ENCODE assay signal across 32 cellular contexts in the genomic region with DNA sequence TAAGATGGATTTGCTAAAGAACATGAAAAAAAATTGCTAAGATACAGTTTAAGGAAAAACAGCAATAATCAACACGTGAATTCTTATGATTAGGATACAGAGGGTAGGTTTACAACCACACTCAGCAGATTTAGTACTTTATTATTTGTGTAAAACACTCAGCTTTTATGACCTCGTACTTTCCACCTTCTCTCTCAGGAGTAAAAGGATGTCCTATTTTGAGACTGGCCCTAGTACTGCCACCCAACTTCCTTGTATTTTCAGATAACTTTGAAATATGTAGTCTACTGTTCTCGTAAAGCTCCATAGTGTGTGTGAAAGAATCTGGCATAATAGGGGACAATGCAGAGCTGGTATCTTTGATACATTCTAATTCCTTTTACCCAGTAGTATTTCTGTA.
"Had no signal": no experiment of that assay in that cellular context is flagged by ENCODE, and none has a peak within 500 bp of the region (broad histone marks: within the 10 kb centered on the region; RNA-seq: fewer than 3 reads in every experiment).

No MANE protein-coding gene starts in this region.

- DNase-seq: activated CD4-positive, alpha-beta memory T cell treated with anti-CD3 and anti-CD28 coated beads, Interleukin-2, amount 10 ng/mL, durations not matched to agents 7 days and 5 days; activated CD4-positive, alpha-beta T cell treated with anti-CD3 and anti-CD28 coated beads for 1 hour; activated CD4-positive, alpha-beta T cell treated with anti-CD3 and anti-CD28 coated beads for 4 hours; activated CD4-positive, alpha-beta T cell treated with anti-CD3 and anti-CD28 coated beads, Interleukin-2, amount 10 ng/mL, durations not matched to agents 7 days and 5 days; activated CD4-positive, alpha-beta T cell treated with anti-CD3 and anti-CD28 coated beads, Interleukin-2, amount 50 U/mL, for 4 hours; activated CD8-positive, alpha-beta memory T cell treated with anti-CD3 and anti-CD28 coated beads for 24 hours; activated effector memory CD4-positive, alpha-beta T cell treated with Interleukin-2 at 50 U/mL for 16 hours; activated naive CD4-positive, alpha-beta T cell treated with anti-CD3 and anti-CD28 coated beads for 36 hours; activated naive CD8-positive, alpha-beta T cell treated with anti-CD3 and anti-CD28 coated beads for 36 hours; activated naive CD8-positive, alpha-beta T cell treated with anti-CD3 and anti-CD28 coated beads, Interleukin-2, amount 50 U/mL, for 24 hours; activated T-cell treated with anti-CD3 and anti-CD28 coated beads, Interleukin-2, amount 50 U/mL, for 4 hours; adrenal gland; amygdala; aorta; body of pancreas; caudate nucleus; cortex of kidney; dermis blood vessel endothelial cell; effector CD8-positive, alpha-beta T cell; esophagus squamous epithelium; foreskin melanocyte; T-helper 2 cell had no signal

- H3K27me3 ChIP-seq: adrenal gland, body of pancreas, esophagus squamous epithelium, gastroesophageal sphincter had no signal

- H3K9me3 ChIP-seq: adrenal gland, body of pancreas, esophagus squamous epithelium, gastroesophageal sphincter had no signal

- H3K4me1 ChIP-seq: adrenal gland, body of pancreas, esophagus squamous epithelium, gastroesophageal sphincter had no signal

- H3K36me3 Mint-ChIP-seq: activated naive CD4-positive, alpha-beta T cell treated with anti-CD3 and anti-CD28 coated beads, Interleukin-2, amount 50 U/mL, for 24 hours; activated naive CD8-positive, alpha-beta T cell treated with anti-CD3 and anti-CD28 coated beads for 36 hours; WTC11 had no signal

- H3K4me1 Mint-ChIP-seq: activated CD4-positive, alpha-beta memory T cell treated with anti-CD3 and anti-CD28 coated beads, Interleukin-2, amount 10 ng/mL, durations not matched to agents 7 days and 5 days; activated CD4-positive, alpha-beta T cell treated with anti-CD3 and anti-CD28 coated beads, Interleukin-2, amount 10 ng/mL, durations not matched to agents 7 days and 5 days; activated naive CD4-positive, alpha-beta T cell treated with anti-CD3 and anti-CD28 coated beads, Interleukin-2, amount 50 U/mL, for 24 hours; activated naive CD8-positive, alpha-beta T cell treated with anti-CD3 and anti-CD28 coated beads for 36 hours; activated naive CD8-positive, alpha-beta T cell treated with anti-CD3 and anti-CD28 coated beads, Interleukin-2, amount 50 U/mL, for 24 hours; activated T-helper 17 cell treated with anti-CD3 and anti-CD28 coated beads, Interleukin-2, amount 50 U/mL, for 72 hours; WTC11 had no signal

- H3K4me3 Mint-ChIP-seq: activated CD4-positive, alpha-beta memory T cell treated with anti-CD3 and anti-CD28 coated beads, Interleukin-2, amount 10 ng/mL, durations not matched to agents 7 days and 5 days; activated CD4-positive, alpha-beta T cell treated with anti-CD3 and anti-CD28 coated beads, Interleukin-2, amount 10 ng/mL, durations not matched to agents 7 days and 5 days; activated naive CD4-positive, alpha-beta T cell treated with anti-CD3 and anti-CD28 coated beads for 36 hours; activated naive CD4-positive, alpha-beta T cell treated with anti-CD3 and anti-CD28 coated beads, Interleukin-2, amount 50 U/mL, for 24 hours; activated naive CD8-positive, alpha-beta T cell treated with anti-CD3 and anti-CD28 coated beads for 36 hours; activated naive CD8-positive, alpha-beta T cell treated with anti-CD3 and anti-CD28 coated beads, Interleukin-2, amount 50 U/mL, for 24 hours; activated T-cell treated with anti-CD3 and anti-CD28 coated beads, Interleukin-2, amount 50 U/mL, for 4 hours; activated T-helper 17 cell treated with anti-CD3 and anti-CD28 coated beads, Interleukin-2, amount 50 U/mL, for 72 hours; WTC11 had no signal

- H3K27ac Mint-ChIP-seq: activated CD4-positive, alpha-beta memory T cell treated with anti-CD3 and anti-CD28 coated beads, Interleukin-2, amount 10 ng/mL, durations not matched to agents 7 days and 5 days; activated CD4-positive, alpha-beta T cell treated with anti-CD3 and anti-CD28 coated beads, Interleukin-2, amount 10 ng/mL, durations not matched to agents 7 days and 5 days; activated naive CD4-positive, alpha-beta T cell treated with anti-CD3 and anti-CD28 coated beads for 36 hours; activated naive CD4-positive, alpha-beta T cell treated with anti-CD3 and anti-CD28 coated beads, Interleukin-2, amount 50 U/mL, for 24 hours; activated naive CD8-positive, alpha-beta T cell treated with anti-CD3 and anti-CD28 coated beads for 36 hours; activated naive CD8-positive, alpha-beta T cell treated with anti-CD3 and anti-CD28 coated beads, Interleukin-2, amount 50 U/mL, for 24 hours; activated T-helper 17 cell treated with anti-CD3 and anti-CD28 coated beads, Interleukin-2, amount 50 U/mL, for 72 hours; WTC11 had no signal

- ATAC-seq: activated naive CD8-positive, alpha-beta T cell treated with anti-CD3 and anti-CD28 coated beads, Interleukin-2, amount 50 U/mL, for 24 hours; activated T-cell treated with anti-CD3 and anti-CD28 coated beads, Interleukin-2, amount 50 U/mL, for 4 hours; activated T-helper 17 cell treated with anti-CD3 and anti-CD28 coated beads, Interleukin-2, amount 50 U/mL, for 72 hours; body of pancreas; gastroesophageal sphincter; WTC11 had no signal

- H3K36me3 ChIP-seq: adrenal gland, esophagus squamous epithelium, gastroesophageal sphincter had no signal

- FAIRE-seq: colon, endometrium, endothelial cell of umbilical vein, TTC549 had no signal

- H3K4me3 ChIP-seq: adrenal gland, body of pancreas, esophagus squamous epithelium, gastroesophageal sphincter had no signal

- H3K27ac ChIP-seq: adrenal gland, body of pancreas, epithelial cell of prostate, esophagus squamous epithelium, gastroesophageal sphincter, VCaP had no signal

- H3K27me3 Mint-ChIP-seq: activated CD4-positive, alpha-beta memory T cell treated with anti-CD3 and anti-CD28 coated beads, Interleukin-2, amount 10 ng/mL, durations not matched to agents 7 days and 5 days; activated CD4-positive, alpha-beta T cell treated with anti-CD3 and anti-CD28 coated beads, Interleukin-2, amount 10 ng/mL, durations not matched to agents 7 days and 5 days; activated naive CD8-positive, alpha-beta T cell treated with anti-CD3 and anti-CD28 coated beads, Interleukin-2, amount 50 U/mL, for 24 hours; activated T-helper 17 cell treated with anti-CD3 and anti-CD28 coated beads, Interleukin-2, amount 50 U/mL, for 72 hours had no signal

- H3K9me3 Mint-ChIP-seq: activated CD4-positive, alpha-beta memory T cell treated with anti-CD3 and anti-CD28 coated beads, Interleukin-2, amount 10 ng/mL, durations not matched to agents 7 days and 5 days; activated CD4-positive, alpha-beta T cell treated with anti-CD3 and anti-CD28 coated beads, Interleukin-2, amount 10 ng/mL, durations not matched to agents 7 days and 5 days; activated naive CD4-positive, alpha-beta T cell treated with anti-CD3 and anti-CD28 coated beads for 36 hours; activated naive CD4-positive, alpha-beta T cell treated with anti-CD3 and anti-CD28 coated beads, Interleukin-2, amount 50 U/mL, for 24 hours; activated naive CD8-positive, alpha-beta T cell treated with anti-CD3 and anti-CD28 coated beads for 36 hours; activated naive CD8-positive, alpha-beta T cell treated with anti-CD3 and anti-CD28 coated beads, Interleukin-2, amount 50 U/mL, for 24 hours; activated T-cell treated with anti-CD3 and anti-CD28 coated beads, Interleukin-2, amount 50 U/mL, for 4 hours; activated T-helper 17 cell treated with anti-CD3 and anti-CD28 coated beads, Interleukin-2, amount 50 U/mL, for 72 hours; WTC11 had no signal
